ENCODE assay signal across 20 cellular contexts in the genomic region with DNA sequence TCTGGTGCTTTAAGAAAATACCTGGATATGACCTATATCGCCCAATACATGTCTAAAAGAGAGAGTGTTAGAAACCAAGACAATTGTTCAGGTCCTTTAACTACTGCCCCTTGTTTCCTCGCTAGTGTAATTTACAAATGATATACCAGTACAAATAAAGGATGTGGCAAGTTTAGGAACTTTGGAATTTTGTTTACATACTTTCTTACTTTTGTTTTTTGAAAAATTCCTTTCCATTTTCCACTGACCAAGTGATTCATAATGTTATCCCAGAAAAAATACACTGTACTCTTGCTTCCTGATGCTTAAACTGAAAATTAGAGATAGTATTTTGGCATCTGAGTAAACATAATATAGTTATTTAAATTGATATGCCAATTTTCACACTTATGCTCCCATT.
"Had no signal": no experiment of that assay in that cellular context is flagged by ENCODE, and none has a peak within 500 bp of the region (broad histone marks: within the 10 kb centered on the region; RNA-seq: fewer than 3 reads in every experiment).

No MANE protein-coding gene starts in this region.

- H3K27me3 Mint-ChIP-seq: activated B cell treated with CpG ODN at 0.5 μM for 24 hours; activated CD8-positive, alpha-beta T cell treated with anti-CD3 and anti-CD28 coated beads for 36 hours; activated naive CD8-positive, alpha-beta T cell treated with anti-CD3 and anti-CD28 coated beads, Interleukin-2, amount 10 ng/mL, durations not matched to agents 7 days and 5 days had no signal

- H3K27ac ChIP-seq: breast epithelium, heart left ventricle, lower lobe of right lung, ovary, thoracic aorta had no signal

- H3K4me1 Mint-ChIP-seq: activated B cell treated with CpG ODN at 0.5 μM for 24 hours; activated naive CD8-positive, alpha-beta T cell treated with anti-CD3 and anti-CD28 coated beads, Interleukin-2, amount 10 ng/mL, durations not matched to agents 7 days and 5 days; mesothelial cell of epicardium had no signal

- H3K27me3 ChIP-seq: breast epithelium, heart left ventricle, ovary had no signal

- H3K4me3 Mint-ChIP-seq: activated B cell treated with CpG ODN at 0.5 μM for 24 hours; activated CD8-positive, alpha-beta T cell treated with anti-CD3 and anti-CD28 coated beads for 36 hours; activated naive CD8-positive, alpha-beta T cell treated with anti-CD3 and anti-CD28 coated beads, Interleukin-2, amount 10 ng/mL, durations not matched to agents 7 days and 5 days; activated T-cell treated with anti-CD3 and anti-CD28 coated beads, Interleukin-2, amount 50 U/mL, for 72 hours; endodermal cell; mesothelial cell of epicardium; neural crest cell; T-helper 2 cell treated with Interferon-gamma antibody and Interleukin-4, amounts not matched to agents 5 μg/mL and 100 μg/mL, for 36 hours had no signal

- DNase-seq: activated B cell treated with CpG ODN at 0.5 μM for 24 hours; activated CD4-positive, alpha-beta T cell treated with anti-CD3 and anti-CD28 coated beads for 48 hours; activated CD8-positive, alpha-beta T cell treated with anti-CD3 and anti-CD28 coated beads for 36 hours; activated naive CD8-positive, alpha-beta T cell treated with anti-CD3 and anti-CD28 coated beads, Interleukin-2, amount 10 ng/mL, durations not matched to agents 7 days and 5 days; activated T-cell treated with anti-CD3 and anti-CD28 coated beads, Interleukin-2, amount 50 U/mL, for 72 hours; aorta; cerebellar nuclear complex; endodermal cell; foreskin melanocyte; heart left ventricle; left colon; lower lobe of right lung; ovary; stimulated activated CD4-positive, alpha-beta T cell treated with anti-CD3 and anti-CD28 coated beads, Interleukin-12 subunit alpha, Interleukin-12 subunit beta, amount 100 ng/mL, for 4 hours; stimulated activated CD4-positive, alpha-beta T cell treated with anti-CD3 and anti-CD28 coated beads, Interleukin-2, amount 100 ng/mL, for 24 hours had no signal

- H3K36me3 ChIP-seq: breast epithelium, heart left ventricle, lower lobe of right lung, ovary, thoracic aorta had no signal

- ATAC-seq: activated CD8-positive, alpha-beta T cell treated with anti-CD3 and anti-CD28 coated beads for 36 hours; activated T-cell treated with anti-CD3 and anti-CD28 coated beads, Interleukin-2, amount 50 U/mL, for 72 hours; heart left ventricle; left colon; lower lobe of right lung had no signal

- H3K9me3 ChIP-seq: breast epithelium, lower lobe of right lung, ovary, thoracic aorta had no signal

- H3K4me3 ChIP-seq: breast epithelium, heart left ventricle, lower lobe of right lung, ovary, thoracic aorta had no signal

- H3K36me3 Mint-ChIP-seq: activated naive CD8-positive, alpha-beta T cell treated with anti-CD3 and anti-CD28 coated beads, Interleukin-2, amount 10 ng/mL, durations not matched to agents 7 days and 5 days had no signal

- H3K9me3 Mint-ChIP-seq: activated B cell treated with CpG ODN at 0.5 μM for 24 hours; activated CD8-positive, alpha-beta T cell treated with anti-CD3 and anti-CD28 coated beads for 36 hours; activated naive CD8-positive, alpha-beta T cell treated with anti-CD3 and anti-CD28 coated beads, Interleukin-2, amount 10 ng/mL, durations not matched to agents 7 days and 5 days had no signal

- H3K27ac Mint-ChIP-seq: activated B cell treated with CpG ODN at 0.5 μM for 24 hours; activated CD8-positive, alpha-beta T cell treated with anti-CD3 and anti-CD28 coated beads for 36 hours; activated naive CD8-positive, alpha-beta T cell treated with anti-CD3 and anti-CD28 coated beads, Interleukin-2, amount 10 ng/mL, durations not matched to agents 7 days and 5 days; activated T-cell treated with anti-CD3 and anti-CD28 coated beads, Interleukin-2, amount 50 U/mL, for 72 hours; endodermal cell; mesothelial cell of epicardium; T-helper 2 cell treated with Interferon-gamma antibody and Interleukin-4, amounts not matched to agents 5 μg/mL and 100 μg/mL, for 36 hours had no signal

- H3K4me1 ChIP-seq: breast epithelium, heart left ventricle, lower lobe of right lung had no signal
